9 cellular contexts compared by ENCODE assay signal in genomic region chr5:179060116-179061008, GRCh38. TPM values are rescaled to one million over a fixed set of nuclear protein-coding genes. Genes with fewer than 3 reads are reported as not detected.
DNase-seq lines count a peak whose midpoint lies in the region; ATAC-seq and TF ChIP-seq lines count a peak whose summit lies in the region.
"Had no signal": no experiment of that assay in that cellular context is flagged by ENCODE, and none has a peak within 500 bp of the region (broad histone marks: within the 10 kb centered on the region; RNA-seq: fewer than 3 reads in every experiment).

TSS of gene ZNF354C (plus strand) at chr5:179060373. CDS start at chr5:179062069, 1,696 bp downstream.

- DNase-seq in CD4-positive, CD25-positive, alpha-beta regulatory T cell = peak; percentile 77 to 90 (median 85)
- no peak for DNase-seq in Panc1 (ENCODE audit: low read depth, low spot score)
- peak; percentile 54 to 82 (median 64) for DNase-seq in activated naive CD4-positive, alpha-beta T cell (lab: John Stamatoyannopoulos, UW)
- peak; percentile 91 for DNase-seq in fibroblast of villous mesenchyme (ENCODE audit: low read depth)
- DNase-seq in natural killer cell treated with Interleukin-12 subunit alpha and Interleukin-12 subunit beta and Interleukin-15 and Interleukin-18, amount 100 ng/mL, for 72 hours (ENCODE audit: low spot score) = peak; percentile 92
- peak; percentile 59 to 80 for DNase-seq in stimulated activated CD8-positive, alpha-beta memory T cell treated with anti-CD3 and anti-CD28 coated beads, Interleukin-7, amount 100 ng/mL, for 48 hours (ENCODE audit: extremely low read depth in 1 of 2, low read depth in 1 of 2)

- H3K27ac Mint-ChIP-seq in CD4-positive, CD25-positive, alpha-beta regulatory T cell = peak within 1 kb of the TSS; percentile 93 to 94 (median 94)
- H3K27ac Mint-ChIP-seq in natural killer cell treated with Interleukin-12 subunit alpha and Interleukin-12 subunit beta and Interleukin-15 and Interleukin-18, amount 100 ng/mL, for 72 hours = peak within 1 kb of the TSS; percentile 6 to 81

- H3K4me3 ChIP-seq in CD4-positive, CD25-positive, alpha-beta regulatory T cell (ENCODE audit: low read depth, low read length) = peak within 1 kb of the TSS; percentile 82
- H3K4me3 ChIP-seq in Panc1 (ENCODE audit: low read depth in 2 of 2, low read length in 2 of 2) (peak within 1 kb of the TSS; percentile 51 to 58), fibroblast of villous mesenchyme (ENCODE audit: low read depth, low read length) (peak within 1 kb of the TSS; percentile 70)

- no TSS peak for BruUV-seq in Panc1 (replicated peaks; lab: Mats Ljungman, UMichigan)

- peak; percentile 97 to 98 for ATAC-seq in CD4-positive, CD25-positive, alpha-beta regulatory T cell (ENCODE audit: low read depth in 2 of 2)
- ATAC-seq in HG02642 (IDR thresholded peaks at IDR 0.05; ENCODE audit: poor library complexity, unreplicated experiment) = peak; percentile 85
- peak; percentile 96 for ATAC-seq in Panc1
- ATAC-seq in natural killer cell treated with Interleukin-12 subunit alpha and Interleukin-12 subunit beta and Interleukin-15 and Interleukin-18, amount 100 ng/mL, for 72 hours = peak; percentile 96 to 98
- ATAC-seq in HG03280 (IDR thresholded peaks at IDR 0.05; ENCODE audit: unreplicated experiment) = no peak
- ATAC-seq: HCT116 had no signal

- in situ Hi-C loops in Panc1 (cut with HindIII; ENCODE audit: low pct_unique_long_range_greater_than_20kb, low sequenced_read_pairs) = no loop called here

- no peaks in the 10 kb centered on the region for H3K27me3 Mint-ChIP-seq in CD4-positive, CD25-positive, alpha-beta regulatory T cell
- peaks cover 8 to 13% of the 10 kb centered on the region in 2 donors for H3K27me3 Mint-ChIP-seq in natural killer cell treated with Interleukin-12 subunit alpha and Interleukin-12 subunit beta and Interleukin-15 and Interleukin-18, amount 100 ng/mL, for 72 hours

- H3K27me3 ChIP-seq in CD4-positive, CD25-positive, alpha-beta regulatory T cell (ENCODE audit: control insufficient read depth, insufficient read depth, low read length) = no peaks in the 10 kb centered on the region
- H3K27me3 ChIP-seq in Panc1 (ENCODE audit: control insufficient read depth, insufficient read depth, low read length) = no peaks in the 10 kb centered on the region

- H3K4me3 Mint-ChIP-seq in CD4-positive, CD25-positive, alpha-beta regulatory T cell = peak within 1 kb of the TSS; percentile 93 to 97 (median 96)
- H3K4me3 Mint-ChIP-seq in natural killer cell treated with Interleukin-12 subunit alpha and Interleukin-12 subunit beta and Interleukin-15 and Interleukin-18, amount 100 ng/mL, for 72 hours = peak within 1 kb of the TSS; percentile 73

- H3K27ac ChIP-seq in CD4-positive, CD25-positive, alpha-beta regulatory T cell (ENCODE audit: insufficient read depth, low read length, poor library complexity, severe bottlenecking) = peak within 1 kb of the TSS; percentile 72
- H3K27ac ChIP-seq in Panc1 (ENCODE audit: low read length) = peak within 1 kb of the TSS; percentile 18

- POLR2A ChIA-PET in Panc1 (lab: Charles Lee) = no interaction called here

- peaks cover 21% of the 10 kb centered on the region for H3K4me1 ChIP-seq in CD4-positive, CD25-positive, alpha-beta regulatory T cell (ENCODE audit: control insufficient read depth, insufficient read depth, low read length, poor library complexity, severe bottlenecking)
- H3K4me1 ChIP-seq in Panc1 (ENCODE audit: control insufficient read depth, insufficient read depth, low read length) = no peaks in the 10 kb centered on the region

- peaks cover 0 to 5% of the 10 kb centered on the region in 2 experiments for H3K9me3 ChIP-seq in CD4-positive, CD25-positive, alpha-beta regulatory T cell (ENCODE audit: control insufficient read depth in 2 of 2, low read length in 2 of 2)
- H3K9me3 ChIP-seq in Panc1 (ENCODE audit: control insufficient read depth, insufficient read depth, low read depth, low read length) = peaks cover 22% of the 10 kb centered on the region; the same call in 1 of the 2 replicates

- intact Hi-C loops in Panc1 (cut with micrococcal nuclease; ENCODE audit: unreplicated experiment) = no loop called here

- H3K36me3 ChIP-seq in CD4-positive, CD25-positive, alpha-beta regulatory T cell (ENCODE audit: control insufficient read depth, insufficient read depth, low read length) = peaks cover 13% of the 10 kb centered on the region
- no peaks in the 10 kb centered on the region for H3K36me3 ChIP-seq in Panc1 (ENCODE audit: control insufficient read depth, insufficient read depth, low read length)

- peaks cover 0 to 16% (median 7%) of the 10 kb centered on the region in 7 donors for H3K9me3 Mint-ChIP-seq in CD4-positive, CD25-positive, alpha-beta regulatory T cell
- H3K9me3 Mint-ChIP-seq in natural killer cell treated with Interleukin-12 subunit alpha and Interleukin-12 subunit beta and Interleukin-15 and Interleukin-18, amount 100 ng/mL, for 72 hours = peaks cover 4% of the 10 kb centered on the region

- no peak for TF ChIP-seq CTCF in Panc1 (IDR thresholded peaks at IDR 0.05)
- no peak for TF ChIP-seq CTCF in fibroblast of villous mesenchyme (IDR thresholded peaks at IDR 0.05; ENCODE audit: insufficient read depth, low read depth, low read length)

- peaks cover 24% of the 10 kb centered on the region for H3K36me3 Mint-ChIP-seq in CD4-positive, CD25-positive, alpha-beta regulatory T cell
- H3K36me3 Mint-ChIP-seq in natural killer cell treated with Interleukin-12 subunit alpha and Interleukin-12 subunit beta and Interleukin-15 and Interleukin-18, amount 100 ng/mL, for 72 hours = peaks cover 29% of the 10 kb centered on the region

- CTCF ChIA-PET in Panc1 (lab: Charles Lee) = no interaction called here

- peaks cover 11 to 40% (median 18%) of the 10 kb centered on the region in 4 donors for H3K4me1 Mint-ChIP-seq in CD4-positive, CD25-positive, alpha-beta regulatory T cell
- peaks cover 14 to 20% of the 10 kb centered on the region in 2 donors for H3K4me1 Mint-ChIP-seq in natural killer cell treated with Interleukin-12 subunit alpha and Interleukin-12 subunit beta and Interleukin-15 and Interleukin-18, amount 100 ng/mL, for 72 hours (ENCODE audit: low read depth in 2 of 2)

RNA-seq across cellular contexts. Expression of gene ZNF354C, which starts in this region (rescaled TPM):
- 4.5 TPM for total RNA-seq in CD4-positive, CD25-positive, alpha-beta regulatory T cell
- 1 to 10 TPM in 2 of 4 donors, under 1 TPM in 2; 0.64 to 1.4 (median 1.0) TPM for polyA plus RNA-seq in CD4-positive, CD25-positive, alpha-beta regulatory T cell
- total RNA-seq in Panc1 (2021; ENCODE audit: unreplicated experiment) (4.3 TPM), fibroblast of villous mesenchyme (6.8 and 9.1 TPM in 2 replicates)
- polyA plus RNA-seq in Panc1 (2012; ENCODE audit: insufficient read length) = 1.9 TPM
- total RNA-seq in natural killer cell treated with Interleukin-12 subunit alpha and Interleukin-12 subunit beta and Interleukin-15 and Interleukin-18, amount 100 ng/mL, for 72 hours = 1 to 10 TPM; 3.2 to 7.3 TPM
